11 cellular contexts compared by ENCODE assay signal in the genomic region with DNA sequence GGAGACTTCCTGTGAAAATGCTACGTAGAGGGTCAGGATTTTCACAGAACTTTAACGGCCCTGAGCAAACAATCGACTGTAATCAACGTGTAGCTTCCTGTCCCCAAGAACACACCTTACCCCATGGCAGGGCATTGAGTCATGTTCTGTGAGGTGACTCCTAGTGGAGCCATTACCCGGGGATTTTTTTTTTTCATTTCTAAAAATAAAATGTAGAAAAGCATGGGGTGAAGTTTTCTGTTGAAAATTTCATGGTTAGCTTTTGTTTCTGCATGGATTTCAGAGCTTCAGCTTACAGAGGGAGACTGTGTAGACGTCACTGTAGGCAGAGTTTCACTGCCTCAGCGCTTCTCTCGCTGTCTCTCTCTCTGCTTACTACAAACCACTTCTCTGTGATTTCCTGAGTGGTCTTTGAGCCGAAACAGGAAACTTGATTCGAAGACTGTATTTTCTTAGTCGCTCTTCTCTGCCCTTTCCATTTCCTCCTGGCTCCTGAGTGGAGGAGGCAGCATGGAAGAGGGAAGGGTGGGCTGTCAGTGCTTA.
DNase-seq lines count a peak whose midpoint lies in the region; ATAC-seq and TF ChIP-seq lines count a peak whose summit lies in the region.
"Had no signal": no experiment of that assay in that cellular context is flagged by ENCODE, and none has a peak within 500 bp of the region (broad histone marks: within the 10 kb centered on the region; RNA-seq: fewer than 3 reads in every experiment).

No MANE protein-coding gene starts in this region.

- WGBS in endodermal cell (ENCODE audit: insufficient coverage in 1 of 2, insufficient read length in 1 of 2), 2 experiments, result 86 to 90% methylated on average over 6 to 11 of the region's 11 CpGs

- H3K9me3 Mint-ChIP-seq in activated B cell treated with CpG ODN at 0.5 μM for 24 hours (no peaks in the 10 kb centered on the region), endodermal cell (no peaks in the 10 kb centered on the region), mesothelial cell of epicardium (no peaks in the 10 kb centered on the region)

- peaks cover 26% of the 10 kb centered on the region for H3K4me1 Mint-ChIP-seq in activated B cell treated with CpG ODN at 0.5 μM for 24 hours
- peaks cover 4% of the 10 kb centered on the region for H3K4me1 Mint-ChIP-seq in endodermal cell
- H3K4me1 Mint-ChIP-seq in mesothelial cell of epicardium, result no peaks in the 10 kb centered on the region

- POLR2A ChIA-PET in activated B cell treated with CpG ODN at 0.5 μM for 24 hours (lab: Charles Lee) (interaction anchor here (0.6 to 0.9 kb wide), 3 partner anchors 49 to 161 kb away, joined by 3 to 6 read pairs (median 4); no protein-coding TSS in a partner anchor), HEK293T (lab: Yijun Ruan, JAX) (no interaction called here)

- peak; percentile 62 for ATAC-seq in HG02610 (IDR thresholded peaks at IDR 0.05; ENCODE audit: unreplicated experiment)
- ATAC-seq in activated B cell treated with CpG ODN at 0.5 μM for 24 hours (ENCODE audit: low read depth), result peak; percentile 71
- no peak for ATAC-seq in GM21717 (IDR thresholded peaks at IDR 0.05; ENCODE audit: unreplicated experiment)
- ATAC-seq: SK-N-SH treated with all-trans-retinoic acid at 6 μM for 48 hours had no signal

- no peak overlapping the region for H3K4me3 ChIP-seq in endodermal cell (ENCODE audit: low read length)

- CTCF ChIA-PET in activated B cell treated with CpG ODN at 0.5 μM for 24 hours (lab: Charles Lee) (interaction anchor here (1.3 kb wide), 1 partner anchor 13 kb away, joined by 3 read pairs; no protein-coding TSS in a partner anchor), HEK293T (lab: Yijun Ruan, JAX) (no interaction called here)

- peaks cover 9% of the 10 kb centered on the region for H3K36me3 ChIP-seq in endodermal cell (ENCODE audit: control insufficient read depth, insufficient read depth, low read length)

- H3K9me3 ChIP-seq in endodermal cell (ENCODE audit: control insufficient read depth, low read length), result no peaks in the 10 kb centered on the region
- H3K9me3 ChIP-seq: heart right ventricle had no signal

- peak overlapping the region; percentile 29 for H3K4me3 Mint-ChIP-seq in activated B cell treated with CpG ODN at 0.5 μM for 24 hours
- H3K4me3 Mint-ChIP-seq in endodermal cell, result no peak overlapping the region
- no peak overlapping the region for H3K4me3 Mint-ChIP-seq in mesothelial cell of epicardium

- DNase-seq in activated B cell treated with CpG ODN at 0.5 μM for 24 hours, result no peak
- peak; percentile 50 for DNase-seq in endodermal cell
- peak; percentile 5 to 71 (median 40) for DNase-seq in stimulated activated naive CD4-positive, alpha-beta T cell (lab: John Stamatoyannopoulos, UW)
- no peak for DNase-seq in mesothelial cell of epicardium (ENCODE audit: low spot score in 2 of 2, unreplicated experiment in 2 of 2)
- DNase-seq in HEK293T (ENCODE audit: extremely low spot score), result no peak
- DNase-seq: heart right ventricle, NCI-H1092 treated with DMSO at 0.1 percent for 48 hours, posterior cingulate gyrus had no signal

- H3K27me3 Mint-ChIP-seq in activated B cell treated with CpG ODN at 0.5 μM for 24 hours (no peaks in the 10 kb centered on the region), endodermal cell (ENCODE audit: insufficient read depth) (no peaks in the 10 kb centered on the region), mesothelial cell of epicardium (ENCODE audit: low read depth) (no peaks in the 10 kb centered on the region)

- no peaks in the 10 kb centered on the region for H3K27me3 ChIP-seq in endodermal cell (ENCODE audit: control insufficient read depth, insufficient read depth, low read length, poor library complexity, severe bottlenecking)
- H3K27me3 ChIP-seq: heart right ventricle had no signal

- intact Hi-C loops in activated B cell treated with CpG ODN at 0.5 μM for 24 hours (cut with micrococcal nuclease), result no loop called here

- H3K36me3 Mint-ChIP-seq in activated B cell treated with CpG ODN at 0.5 μM for 24 hours (ENCODE audit: low read depth) (peaks cover 95% of the 10 kb centered on the region), endodermal cell (ENCODE audit: low read depth) (peaks cover 11% of the 10 kb centered on the region), mesothelial cell of epicardium (peaks cover 42% of the 10 kb centered on the region)

- H3K27ac Mint-ChIP-seq in activated B cell treated with CpG ODN at 0.5 μM for 24 hours (peak overlapping the region; percentile 77), endodermal cell (peak overlapping the region; percentile 5), mesothelial cell of epicardium (no peak overlapping the region)

- TF ChIP-seq CTCF in activated B cell treated with CpG ODN at 0.5 μM for 24 hours (IDR thresholded peaks at IDR 0.05) (no peak), endodermal cell (conservative IDR thresholded peaks at IDR 0.05) (no peak), mesothelial cell of epicardium (IDR thresholded peaks at IDR 0.05; ENCODE audit: unreplicated experiment) (no peak)

- no peak overlapping the region for H3K27ac ChIP-seq in endodermal cell (ENCODE audit: low read depth, low read length)

- no peaks in the 10 kb centered on the region for H3K4me1 ChIP-seq in endodermal cell (ENCODE audit: control insufficient read depth, insufficient read depth, low read length)

- H3K9ac ChIP-seq in endodermal cell (ENCODE audit: extremely low read depth, low read length, poor library complexity, severe bottlenecking), result no peak overlapping the region

TF ChIP-seq in HEK293T, 16 proteins besides CTCF, POLR2A, EP300 and RAD21:
- TF ChIP-seq CTBP1 (IDR thresholded peaks at IDR 0.05; ENCODE audit: borderline replicate concordance), result no peak
- TF ChIP-seq ARNT (IDR thresholded peaks at IDR 0.05), result no peak
- TF ChIP-seq FOXM1 (IDR thresholded peaks at IDR 0.05; ENCODE audit: borderline replicate concordance), result no peak
- TF ChIP-seq FOXK2 (IDR thresholded peaks at IDR 0.05), result no peak
- no peak for TF ChIP-seq NFRKB (IDR thresholded peaks at IDR 0.05)
- TF ChIP-seq SP1 (IDR thresholded peaks at IDR 0.05), result no peak
- no peak for TF ChIP-seq LEF1 (IDR thresholded peaks at IDR 0.05; ENCODE audit: borderline replicate concordance)
- TF ChIP-seq HDGF (IDR thresholded peaks at IDR 0.05; ENCODE audit: borderline replicate concordance), result no peak
- no peak for TF ChIP-seq FOXA1 (IDR thresholded peaks at IDR 0.05)
- no peak for TF ChIP-seq PKNOX1 (IDR thresholded peaks at IDR 0.05)
- no peak for TF ChIP-seq SUZ12 (IDR thresholded peaks at IDR 0.05)
- TF ChIP-seq L3MBTL2 (conservative IDR thresholded peaks at IDR 0.05), result no peak
- TF ChIP-seq TARDBP (IDR thresholded peaks at IDR 0.05), result no peak
- no peak for TF ChIP-seq BHLHE40 (IDR thresholded peaks at IDR 0.05; ENCODE audit: borderline replicate concordance)
- no peak for TF ChIP-seq ELF4 (IDR thresholded peaks at IDR 0.05)
- no peak for TF ChIP-seq ZNF384 (IDR thresholded peaks at IDR 0.05)
TF ChIP-seq in HEK293T: peak in this region for 0.

Comparison
In these comparisons a context has a peak if more than half of its experiments do, and no peak if none do; other contexts are left out.
1. DNase-seq: peak in endodermal cell (single experiment) and stimulated activated naive CD4-positive, alpha-beta T cell (6 of 6); none in activated B cell treated with CpG ODN at 0.5 μM for 24 hours (single experiment), mesothelial cell of epicardium (0 of 2) and HEK293T (single experiment).